10 cellular contexts compared by ENCODE assay signal in genomic region chr6:160766657-160767018, GRCh38.
DNase-seq lines count a peak whose midpoint lies in the region; ATAC-seq and TF ChIP-seq lines count a peak whose summit lies in the region.
"Had no signal": no experiment of that assay in that cellular context is flagged by ENCODE, and none has a peak within 500 bp of the region (broad histone marks: within the 10 kb centered on the region; RNA-seq: fewer than 3 reads in every experiment).

No MANE protein-coding gene starts in this region.

- peaks cover 63% of the 10 kb centered on the region for H3K27me3 Mint-ChIP-seq in CD4-positive, alpha-beta T cell

- no peak overlapping the region for H3K27ac Mint-ChIP-seq in CD4-positive, alpha-beta T cell
- H3K27ac Mint-ChIP-seq: memory B cell had no signal

- DNase-seq in DMS53 (lab: John Stamatoyannopoulos, UW) (peak; percentile 13), DMS53 treated with DMSO at 0.1 percent for 48 hours (lab: John Stamatoyannopoulos, UW; ENCODE audit: unreplicated experiment) (no peak), ascending aorta (ENCODE audit: low spot score in 2 of 2) (no peak), left lobe of liver (ENCODE audit: low spot score) (no peak), SIG-M5 treated with dmso at 0.1 percent for 504 hours (lab: John Stamatoyannopoulos, UW; ENCODE audit: unreplicated experiment) (no peak)
- DNase-seq in activated CD8-positive, alpha-beta memory T cell treated with anti-CD3 and anti-CD28 coated beads for 24 hours: no peak
- DNase-seq in CD4-positive, alpha-beta T cell: no peak

- H3K4me1 ChIP-seq in ascending aorta: peaks cover 0 to 2% of the 10 kb centered on the region in 2 donors
- peaks cover 0 to 10% (median 7%) of the 10 kb centered on the region in 5 donors for H3K4me1 ChIP-seq in subcutaneous abdominal adipose tissue (ENCODE audit: control insufficient read depth in 5 of 5, insufficient read depth in 5 of 5, low read length in 5 of 5)

- POLR2A ChIA-PET in CD4-positive, alpha-beta T cell (lab: Charles Lee): no interaction called here

- peaks cover 2% of the 10 kb centered on the region for H3K9me3 Mint-ChIP-seq in CD4-positive, alpha-beta T cell

- no peaks in the 10 kb centered on the region for H3K36me3 Mint-ChIP-seq in CD4-positive, alpha-beta T cell (ENCODE audit: low read depth)

- H3K4me1 Mint-ChIP-seq in CD4-positive, alpha-beta T cell (ENCODE audit: low read depth): no peaks in the 10 kb centered on the region

- ATAC-seq in left lobe of liver: peak; percentile 27
- ATAC-seq in CD4-positive, alpha-beta T cell (ENCODE audit: poor library complexity): no peak

- H3K4me3 ChIP-seq in ascending aorta (peak overlapping the region; percentile 51 to 68), subcutaneous abdominal adipose tissue (ENCODE audit: low read depth in 1 of 5, low read length in 5 of 5) (peak overlapping the region in 4 of 5 donors; percentile 48 to 56 (median 54))

- intact Hi-C loops in ascending aorta (cut with DNase I): no loop called here
- intact Hi-C loops in CD4-positive, alpha-beta T cell (cut with DNase I, micrococcal nuclease): loop anchor here in 1 of 2 experiments (5.0 kb wide), 1 partner anchor 244 kb away; no protein-coding TSS in a partner anchor

- TF ChIP-seq CTCF in ascending aorta (IDR thresholded peaks at IDR 0.05): no peak
- no peak for TF ChIP-seq CTCF in CD4-positive, alpha-beta T cell (IDR thresholded peaks at IDR 0.05)

- H3K4me3 Mint-ChIP-seq in CD4-positive, alpha-beta T cell: no peak overlapping the region

- H3K27me3 ChIP-seq in ascending aorta (no peaks in the 10 kb centered on the region), subcutaneous abdominal adipose tissue (ENCODE audit: control insufficient read depth in 5 of 5, insufficient read depth in 4 of 5, low read length in 5 of 5) (peaks cover 0 to 13% (median 4%) of the 10 kb centered on the region in 5 donors)
- peaks cover 32% of the 10 kb centered on the region for H3K27me3 ChIP-seq in CD4-positive, alpha-beta T cell (ENCODE audit: control insufficient read depth, insufficient read depth, low read length)

- CTCF ChIA-PET in CD4-positive, alpha-beta T cell (lab: Charles Lee): interaction anchor here (0.6 kb wide), 1 partner anchor 48 kb away, joined by 3 read pairs; no protein-coding TSS in a partner anchor

- H3K27ac ChIP-seq in ascending aorta (no peak overlapping the region), subcutaneous abdominal adipose tissue (ENCODE audit: low read depth, low read length) (no peak overlapping the region)
- H3K27ac ChIP-seq in CD4-positive, alpha-beta T cell (ENCODE audit: low read depth, low read length): no peak overlapping the region
- H3K27ac ChIP-seq: 22Rv1 had no signal

- H3K9ac ChIP-seq in subcutaneous abdominal adipose tissue (ENCODE audit: low read length in 5 of 5): no peak overlapping the region

- no peaks in the 10 kb centered on the region for H3K9me3 ChIP-seq in ascending aorta
- peaks cover 0 to 10% (median 5%) of the 10 kb centered on the region in 5 donors for H3K9me3 ChIP-seq in subcutaneous abdominal adipose tissue (ENCODE audit: control insufficient read depth in 5 of 5, low read length in 5 of 5)
- no peaks in the 10 kb centered on the region for H3K9me3 ChIP-seq in CD4-positive, alpha-beta T cell (ENCODE audit: control insufficient read depth, low read length)

- H3K36me3 ChIP-seq in ascending aorta: no peaks in the 10 kb centered on the region
- no peaks in the 10 kb centered on the region for H3K36me3 ChIP-seq in subcutaneous abdominal adipose tissue (ENCODE audit: control insufficient read depth in 5 of 5, insufficient read depth in 5 of 5, low read length in 5 of 5)
